1 cellular context compared by ENCODE assay signal in the genomic region with DNA sequence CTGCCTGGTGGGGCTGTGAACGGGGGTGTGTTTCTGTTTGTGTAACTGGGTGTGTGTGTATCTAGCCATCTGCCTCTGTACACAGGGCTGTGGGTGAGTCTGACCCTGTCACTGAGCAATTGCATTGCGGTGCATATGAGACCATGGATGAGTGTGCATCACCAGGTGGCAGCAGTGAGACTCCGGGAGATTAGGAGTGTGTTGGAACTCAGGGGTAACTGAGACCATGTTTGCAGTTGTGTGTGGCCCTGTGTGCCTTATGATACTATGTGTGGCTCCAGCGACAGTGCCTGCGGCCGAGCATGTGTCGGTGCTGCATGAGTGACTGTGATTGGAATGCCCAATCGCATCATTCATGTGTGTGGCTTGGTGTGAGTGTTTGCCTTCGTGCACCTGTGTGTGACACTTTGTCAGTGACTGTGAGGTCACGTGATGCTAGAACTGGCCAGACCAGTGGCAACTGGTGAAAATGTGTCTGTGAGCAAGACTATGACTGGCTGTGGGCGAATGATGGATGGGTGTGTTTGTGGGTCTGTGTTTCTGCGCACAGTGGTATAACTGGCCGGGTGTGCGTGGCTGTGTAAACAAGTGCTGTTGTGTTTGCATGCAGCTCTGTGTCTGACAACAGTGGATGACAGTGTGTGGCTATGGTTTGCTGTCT.
TF ChIP-seq lines count a peak whose summit lies in the region.

No MANE protein-coding gene starts in this region.

TF ChIP-seq in HepG2, 621 proteins besides CTCF, POLR2A, EP300 and RAD21 (continued from another document and continues in another):
- TF ChIP-seq, protein P1, sequence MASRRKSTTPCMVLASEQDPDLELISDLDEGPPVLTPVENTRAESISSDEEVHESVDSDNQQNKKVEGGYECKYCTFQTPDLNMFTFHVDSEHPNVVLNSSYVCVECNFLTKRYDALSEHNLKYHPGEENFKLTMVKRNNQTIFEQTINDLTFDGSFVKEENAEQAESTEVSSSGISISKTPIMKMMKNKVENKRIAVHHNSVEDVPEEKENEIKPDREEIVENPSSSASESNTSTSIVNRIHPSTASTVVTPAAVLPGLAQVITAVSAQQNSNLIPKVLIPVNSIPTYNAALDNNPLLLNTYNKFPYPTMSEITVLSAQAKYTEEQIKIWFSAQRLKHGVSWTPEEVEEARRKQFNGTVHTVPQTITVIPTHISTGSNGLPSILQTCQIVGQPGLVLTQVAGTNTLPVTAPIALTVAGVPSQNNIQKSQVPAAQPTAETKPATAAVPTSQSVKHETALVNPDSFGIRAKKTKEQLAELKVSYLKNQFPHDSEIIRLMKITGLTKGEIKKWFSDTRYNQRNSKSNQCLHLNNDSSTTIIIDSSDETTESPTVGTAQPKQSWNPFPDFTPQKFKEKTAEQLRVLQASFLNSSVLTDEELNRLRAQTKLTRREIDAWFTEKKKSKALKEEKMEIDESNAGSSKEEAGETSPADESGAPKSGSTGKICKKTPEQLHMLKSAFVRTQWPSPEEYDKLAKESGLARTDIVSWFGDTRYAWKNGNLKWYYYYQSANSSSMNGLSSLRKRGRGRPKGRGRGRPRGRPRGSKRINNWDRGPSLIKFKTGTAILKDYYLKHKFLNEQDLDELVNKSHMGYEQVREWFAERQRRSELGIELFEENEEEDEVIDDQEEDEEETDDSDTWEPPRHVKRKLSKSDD (CRISPR knock-in tag; IDR thresholded peaks at IDR 0.05; ENCODE audit: low read depth): no peak; the same call in 1 of the 2 replicates
- no peak for TF ChIP-seq ZNF878 (CRISPR knock-in tag; IDR thresholded peaks at IDR 0.05)
- TF ChIP-seq, protein P2, sequence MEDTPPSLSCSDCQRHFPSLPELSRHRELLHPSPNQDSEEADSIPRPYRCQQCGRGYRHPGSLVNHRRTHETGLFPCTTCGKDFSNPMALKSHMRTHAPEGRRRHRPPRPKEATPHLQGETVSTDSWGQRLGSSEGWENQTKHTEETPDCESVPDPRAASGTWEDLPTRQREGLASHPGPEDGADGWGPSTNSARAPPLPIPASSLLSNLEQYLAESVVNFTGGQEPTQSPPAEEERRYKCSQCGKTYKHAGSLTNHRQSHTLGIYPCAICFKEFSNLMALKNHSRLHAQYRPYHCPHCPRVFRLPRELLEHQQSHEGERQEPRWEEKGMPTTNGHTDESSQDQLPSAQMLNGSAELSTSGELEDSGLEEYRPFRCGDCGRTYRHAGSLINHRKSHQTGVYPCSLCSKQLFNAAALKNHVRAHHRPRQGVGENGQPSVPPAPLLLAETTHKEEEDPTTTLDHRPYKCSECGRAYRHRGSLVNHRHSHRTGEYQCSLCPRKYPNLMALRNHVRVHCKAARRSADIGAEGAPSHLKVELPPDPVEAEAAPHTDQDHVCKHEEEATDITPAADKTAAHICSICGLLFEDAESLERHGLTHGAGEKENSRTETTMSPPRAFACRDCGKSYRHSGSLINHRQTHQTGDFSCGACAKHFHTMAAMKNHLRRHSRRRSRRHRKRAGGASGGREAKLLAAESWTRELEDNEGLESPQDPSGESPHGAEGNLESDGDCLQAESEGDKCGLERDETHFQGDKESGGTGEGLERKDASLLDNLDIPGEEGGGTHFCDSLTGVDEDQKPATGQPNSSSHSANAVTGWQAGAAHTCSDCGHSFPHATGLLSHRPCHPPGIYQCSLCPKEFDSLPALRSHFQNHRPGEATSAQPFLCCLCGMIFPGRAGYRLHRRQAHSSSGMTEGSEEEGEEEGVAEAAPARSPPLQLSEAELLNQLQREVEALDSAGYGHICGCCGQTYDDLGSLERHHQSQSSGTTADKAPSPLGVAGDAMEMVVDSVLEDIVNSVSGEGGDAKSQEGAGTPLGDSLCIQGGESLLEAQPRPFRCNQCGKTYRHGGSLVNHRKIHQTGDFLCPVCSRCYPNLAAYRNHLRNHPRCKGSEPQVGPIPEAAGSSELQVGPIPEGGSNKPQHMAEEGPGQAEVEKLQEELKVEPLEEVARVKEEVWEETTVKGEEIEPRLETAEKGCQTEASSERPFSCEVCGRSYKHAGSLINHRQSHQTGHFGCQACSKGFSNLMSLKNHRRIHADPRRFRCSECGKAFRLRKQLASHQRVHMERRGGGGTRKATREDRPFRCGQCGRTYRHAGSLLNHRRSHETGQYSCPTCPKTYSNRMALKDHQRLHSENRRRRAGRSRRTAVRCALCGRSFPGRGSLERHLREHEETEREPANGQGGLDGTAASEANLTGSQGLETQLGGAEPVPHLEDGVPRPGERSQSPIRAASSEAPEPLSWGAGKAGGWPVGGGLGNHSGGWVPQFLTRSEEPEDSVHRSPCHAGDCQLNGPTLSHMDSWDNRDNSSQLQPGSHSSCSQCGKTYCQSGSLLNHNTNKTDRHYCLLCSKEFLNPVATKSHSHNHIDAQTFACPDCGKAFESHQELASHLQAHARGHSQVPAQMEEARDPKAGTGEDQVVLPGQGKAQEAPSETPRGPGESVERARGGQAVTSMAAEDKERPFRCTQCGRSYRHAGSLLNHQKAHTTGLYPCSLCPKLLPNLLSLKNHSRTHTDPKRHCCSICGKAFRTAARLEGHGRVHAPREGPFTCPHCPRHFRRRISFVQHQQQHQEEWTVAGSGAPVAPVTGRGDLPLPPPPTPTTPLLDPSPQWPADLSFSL (CRISPR knock-in tag; IDR thresholded peaks at IDR 0.05): peak; percentile 99
- TF ChIP-seq ZNF607 (CRISPR knock-in tag; IDR thresholded peaks at IDR 0.05; ENCODE audit: borderline replicate concordance): 0 out of 2 replicates have a peak, but pooled peaks have one; percentile 17
- TF ChIP-seq, protein P3, sequence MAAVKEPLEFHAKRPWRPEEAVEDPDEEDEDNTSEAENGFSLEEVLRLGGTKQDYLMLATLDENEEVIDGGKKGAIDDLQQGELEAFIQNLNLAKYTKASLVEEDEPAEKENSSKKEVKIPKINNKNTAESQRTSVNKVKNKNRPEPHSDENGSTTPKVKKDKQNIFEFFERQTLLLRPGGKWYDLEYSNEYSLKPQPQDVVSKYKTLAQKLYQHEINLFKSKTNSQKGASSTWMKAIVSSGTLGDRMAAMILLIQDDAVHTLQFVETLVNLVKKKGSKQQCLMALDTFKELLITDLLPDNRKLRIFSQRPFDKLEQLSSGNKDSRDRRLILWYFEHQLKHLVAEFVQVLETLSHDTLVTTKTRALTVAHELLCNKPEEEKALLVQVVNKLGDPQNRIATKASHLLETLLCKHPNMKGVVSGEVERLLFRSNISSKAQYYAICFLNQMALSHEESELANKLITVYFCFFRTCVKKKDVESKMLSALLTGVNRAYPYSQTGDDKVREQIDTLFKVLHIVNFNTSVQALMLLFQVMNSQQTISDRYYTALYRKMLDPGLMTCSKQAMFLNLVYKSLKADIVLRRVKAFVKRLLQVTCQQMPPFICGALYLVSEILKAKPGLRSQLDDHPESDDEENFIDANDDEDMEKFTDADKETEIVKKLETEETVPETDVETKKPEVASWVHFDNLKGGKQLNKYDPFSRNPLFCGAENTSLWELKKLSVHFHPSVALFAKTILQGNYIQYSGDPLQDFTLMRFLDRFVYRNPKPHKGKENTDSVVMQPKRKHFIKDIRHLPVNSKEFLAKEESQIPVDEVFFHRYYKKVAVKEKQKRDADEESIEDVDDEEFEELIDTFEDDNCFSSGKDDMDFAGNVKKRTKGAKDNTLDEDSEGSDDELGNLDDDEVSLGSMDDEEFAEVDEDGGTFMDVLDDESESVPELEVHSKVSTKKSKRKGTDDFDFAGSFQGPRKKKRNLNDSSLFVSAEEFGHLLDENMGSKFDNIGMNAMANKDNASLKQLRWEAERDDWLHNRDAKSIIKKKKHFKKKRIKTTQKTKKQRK (IDR thresholded peaks at IDR 0.05; ENCODE audit: low read length): no peak
- TF ChIP-seq, protein P4, sequence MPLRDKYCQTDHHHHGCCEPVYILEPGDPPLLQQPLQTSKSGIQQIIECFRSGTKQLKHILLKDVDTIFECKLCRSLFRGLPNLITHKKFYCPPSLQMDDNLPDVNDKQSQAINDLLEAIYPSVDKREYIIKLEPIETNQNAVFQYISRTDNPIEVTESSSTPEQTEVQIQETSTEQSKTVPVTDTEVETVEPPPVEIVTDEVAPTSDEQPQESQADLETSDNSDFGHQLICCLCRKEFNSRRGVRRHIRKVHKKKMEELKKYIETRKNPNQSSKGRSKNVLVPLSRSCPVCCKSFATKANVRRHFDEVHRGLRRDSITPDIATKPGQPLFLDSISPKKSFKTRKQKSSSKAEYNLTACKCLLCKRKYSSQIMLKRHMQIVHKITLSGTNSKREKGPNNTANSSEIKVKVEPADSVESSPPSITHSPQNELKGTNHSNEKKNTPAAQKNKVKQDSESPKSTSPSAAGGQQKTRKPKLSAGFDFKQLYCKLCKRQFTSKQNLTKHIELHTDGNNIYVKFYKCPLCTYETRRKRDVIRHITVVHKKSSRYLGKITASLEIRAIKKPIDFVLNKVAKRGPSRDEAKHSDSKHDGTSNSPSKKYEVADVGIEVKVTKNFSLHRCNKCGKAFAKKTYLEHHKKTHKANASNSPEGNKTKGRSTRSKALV (CRISPR knock-in tag; IDR thresholded peaks at IDR 0.05): no peak; the same call in 1 of the 2 replicates
- TF ChIP-seq, protein P5, sequence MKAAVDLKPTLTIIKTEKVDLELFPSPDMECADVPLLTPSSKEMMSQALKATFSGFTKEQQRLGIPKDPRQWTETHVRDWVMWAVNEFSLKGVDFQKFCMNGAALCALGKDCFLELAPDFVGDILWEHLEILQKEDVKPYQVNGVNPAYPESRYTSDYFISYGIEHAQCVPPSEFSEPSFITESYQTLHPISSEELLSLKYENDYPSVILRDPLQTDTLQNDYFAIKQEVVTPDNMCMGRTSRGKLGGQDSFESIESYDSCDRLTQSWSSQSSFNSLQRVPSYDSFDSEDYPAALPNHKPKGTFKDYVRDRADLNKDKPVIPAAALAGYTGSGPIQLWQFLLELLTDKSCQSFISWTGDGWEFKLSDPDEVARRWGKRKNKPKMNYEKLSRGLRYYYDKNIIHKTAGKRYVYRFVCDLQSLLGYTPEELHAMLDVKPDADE (CRISPR knock-in tag; IDR thresholded peaks at IDR 0.05): no peak
- TF ChIP-seq, protein P6, sequence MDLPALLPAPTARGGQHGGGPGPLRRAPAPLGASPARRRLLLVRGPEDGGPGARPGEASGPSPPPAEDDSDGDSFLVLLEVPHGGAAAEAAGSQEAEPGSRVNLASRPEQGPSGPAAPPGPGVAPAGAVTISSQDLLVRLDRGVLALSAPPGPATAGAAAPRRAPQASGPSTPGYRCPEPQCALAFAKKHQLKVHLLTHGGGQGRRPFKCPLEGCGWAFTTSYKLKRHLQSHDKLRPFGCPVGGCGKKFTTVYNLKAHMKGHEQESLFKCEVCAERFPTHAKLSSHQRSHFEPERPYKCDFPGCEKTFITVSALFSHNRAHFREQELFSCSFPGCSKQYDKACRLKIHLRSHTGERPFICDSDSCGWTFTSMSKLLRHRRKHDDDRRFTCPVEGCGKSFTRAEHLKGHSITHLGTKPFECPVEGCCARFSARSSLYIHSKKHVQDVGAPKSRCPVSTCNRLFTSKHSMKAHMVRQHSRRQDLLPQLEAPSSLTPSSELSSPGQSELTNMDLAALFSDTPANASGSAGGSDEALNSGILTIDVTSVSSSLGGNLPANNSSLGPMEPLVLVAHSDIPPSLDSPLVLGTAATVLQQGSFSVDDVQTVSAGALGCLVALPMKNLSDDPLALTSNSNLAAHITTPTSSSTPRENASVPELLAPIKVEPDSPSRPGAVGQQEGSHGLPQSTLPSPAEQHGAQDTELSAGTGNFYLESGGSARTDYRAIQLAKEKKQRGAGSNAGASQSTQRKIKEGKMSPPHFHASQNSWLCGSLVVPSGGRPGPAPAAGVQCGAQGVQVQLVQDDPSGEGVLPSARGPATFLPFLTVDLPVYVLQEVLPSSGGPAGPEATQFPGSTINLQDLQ (CRISPR knock-in tag; IDR thresholded peaks at IDR 0.05): no peak
- TF ChIP-seq NFATC3 (CRISPR knock-in tag; IDR thresholded peaks at IDR 0.05): no peak
- TF ChIP-seq HDAC2 (CRISPR knock-in tag; IDR thresholded peaks at IDR 0.05): peak; percentile 75; the same call in 1 of the 2 replicates
- TF ChIP-seq, protein P7, sequence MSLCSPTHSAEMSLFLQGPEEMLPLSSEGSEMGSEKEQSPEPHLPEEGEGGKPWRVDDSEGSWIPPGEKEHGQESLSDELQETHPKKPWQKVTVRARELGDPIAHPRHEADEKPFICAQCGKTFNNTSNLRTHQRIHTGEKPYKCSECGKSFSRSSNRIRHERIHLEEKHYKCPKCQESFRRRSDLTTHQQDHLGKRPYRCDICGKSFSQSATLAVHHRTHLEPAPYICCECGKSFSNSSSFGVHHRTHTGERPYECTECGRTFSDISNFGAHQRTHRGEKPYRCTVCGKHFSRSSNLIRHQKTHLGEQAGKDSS (CRISPR knock-in tag; IDR thresholded peaks at IDR 0.05; ENCODE audit: borderline replicate concordance, low read depth): peak; percentile 53; the same call in 1 of the 2 replicates
- no peak for TF ChIP-seq RBFOX2 (IDR thresholded peaks at IDR 0.05; ENCODE audit: low read depth, low read length)
- no peak for TF ChIP-seq ZNF546 (CRISPR knock-in tag; conservative IDR thresholded peaks at IDR 0.05)
- no peak for TF ChIP-seq TCF12 (IDR thresholded peaks at IDR 0.05)
- TF ChIP-seq TCF12 (CRISPR knock-in tag; IDR thresholded peaks at IDR 0.05): no peak
- no peak for TF ChIP-seq CCAR2 (optimal IDR thresholded peaks at IDR 0.05; ENCODE audit: low read depth, low read length)
- peak; percentile 56 for TF ChIP-seq TARDBP (CRISPR knock-in tag; IDR thresholded peaks at IDR 0.05)
- no peak; the same call in 1 of the 2 replicates for TF ChIP-seq DNMT3B (CRISPR knock-in tag; conservative IDR thresholded peaks at IDR 0.05)
- TF ChIP-seq ZNF460 (CRISPR knock-in tag; IDR thresholded peaks at IDR 0.05; ENCODE audit: borderline replicate concordance): no peak
- TF ChIP-seq ZNF484 (CRISPR knock-in tag; IDR thresholded peaks at IDR 0.05; ENCODE audit: borderline replicate concordance, low read depth): no peak
- no peak for TF ChIP-seq ZKSCAN5 (CRISPR knock-in tag; IDR thresholded peaks at IDR 0.05)
- 0 out of 2 replicates have a peak, but pooled peaks have one; percentile 22 for TF ChIP-seq ZNF737 (CRISPR knock-in tag; IDR thresholded peaks at IDR 0.05; ENCODE audit: borderline replicate concordance)
- TF ChIP-seq, protein P8, sequence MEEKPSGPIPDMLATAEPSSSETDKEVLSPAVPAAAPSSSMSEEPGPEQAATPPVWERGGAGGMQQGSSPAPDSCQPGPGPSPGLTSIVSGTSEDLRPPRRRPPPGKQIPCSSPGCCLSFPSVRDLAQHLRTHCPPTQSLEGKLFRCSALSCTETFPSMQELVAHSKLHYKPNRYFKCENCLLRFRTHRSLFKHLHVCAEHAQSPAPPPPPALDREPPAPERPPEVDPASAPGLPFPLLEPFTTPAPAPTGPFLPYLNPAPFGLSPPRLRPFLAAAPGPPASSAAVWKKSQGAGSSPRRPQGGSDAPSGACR (CRISPR knock-in tag; IDR thresholded peaks at IDR 0.05): no peak
- TF ChIP-seq, protein P9, sequence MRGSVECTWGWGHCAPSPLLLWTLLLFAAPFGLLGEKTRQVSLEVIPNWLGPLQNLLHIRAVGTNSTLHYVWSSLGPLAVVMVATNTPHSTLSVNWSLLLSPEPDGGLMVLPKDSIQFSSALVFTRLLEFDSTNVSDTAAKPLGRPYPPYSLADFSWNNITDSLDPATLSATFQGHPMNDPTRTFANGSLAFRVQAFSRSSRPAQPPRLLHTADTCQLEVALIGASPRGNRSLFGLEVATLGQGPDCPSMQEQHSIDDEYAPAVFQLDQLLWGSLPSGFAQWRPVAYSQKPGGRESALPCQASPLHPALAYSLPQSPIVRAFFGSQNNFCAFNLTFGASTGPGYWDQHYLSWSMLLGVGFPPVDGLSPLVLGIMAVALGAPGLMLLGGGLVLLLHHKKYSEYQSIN (CRISPR knock-in tag; IDR thresholded peaks at IDR 0.05; ENCODE audit: borderline replicate concordance): no peak
- TF ChIP-seq NCOA2 (CRISPR knock-in tag; IDR thresholded peaks at IDR 0.05): no peak
